In the genomic region with DNA sequence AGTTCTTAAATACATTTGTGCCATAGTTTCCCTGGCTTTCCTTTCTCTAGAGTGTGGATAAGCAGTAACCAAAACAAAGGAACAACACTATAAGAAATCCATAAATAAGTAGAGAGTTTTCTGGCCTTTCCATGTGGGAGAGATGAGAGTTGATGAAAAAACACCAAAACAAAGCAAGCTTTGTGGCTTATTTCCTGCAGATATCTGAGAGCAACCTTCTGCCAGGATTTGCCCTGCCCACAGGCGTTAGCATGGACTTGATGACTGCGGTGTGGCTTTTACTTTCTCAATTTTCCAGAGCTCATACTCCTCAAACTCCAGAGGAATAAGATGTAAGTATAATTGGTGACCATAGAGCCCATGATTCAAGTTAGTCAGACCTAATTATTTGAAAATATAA, we compare ENCODE assay signal across 15 cellular contexts.
A peak's percentile ranks its signal among the peaks of the same experiment; 100 is the strongest.
DNase-seq lines count a peak whose midpoint lies in the region; ATAC-seq and TF ChIP-seq lines count a peak whose summit lies in the region.
"Had no signal": no experiment of that assay in that cellular context is flagged by ENCODE, and none has a peak within 500 bp of the region (broad histone marks: within the 10 kb centered on the region; RNA-seq: fewer than 3 reads in every experiment).

No MANE protein-coding gene starts in this region.

- DNase-seq in H4 (ENCODE audit: low spot score): peak; percentile 20
- DNase-seq in RPMI7951 (ENCODE audit: low read depth): peak; percentile 18
- DNase-seq in endodermal cell: no peak
- DNase-seq in sciatic nerve (ENCODE audit: low spot score): no peak
- DNase-seq in germinal center (ENCODE audit: low spot score): no peak
- no peak for DNase-seq in activated T-cell treated with anti-CD3 and anti-CD28 coated beads, Interleukin-2, amount 50 U/mL, for 4 hours
- no peak for DNase-seq in KG1 (lab: John Stamatoyannopoulos, UW)
- DNase-seq: 8988T; AML-193; CD8-positive, alpha-beta memory T cell; HFFc6 had no signal

- no peak overlapping the region for H3K27ac Mint-ChIP-seq in endodermal cell
- H3K27ac Mint-ChIP-seq: GM23338, HFFc6 had no signal

- H3K27me3 Mint-ChIP-seq in endodermal cell (ENCODE audit: insufficient read depth): peaks cover 3% of the 10 kb centered on the region
- no peaks in the 10 kb centered on the region for H3K27me3 Mint-ChIP-seq in activated T-cell treated with anti-CD3 and anti-CD28 coated beads, Interleukin-2, amount 50 U/mL, for 4 hours (ENCODE audit: low read depth)

- WGBS in endodermal cell (ENCODE audit: insufficient coverage in 1 of 2, insufficient read length in 1 of 2), 2 experiments: 79% methylated on average over 2 of the region's 2 CpGs; no CpG with 5 or more reads in 1 of the 2 experiments

- H3K36me3 ChIP-seq in endodermal cell (ENCODE audit: control insufficient read depth, insufficient read depth, low read length): no peaks in the 10 kb centered on the region
- H3K36me3 ChIP-seq: BLaER1, HAP-1 had no signal

- H3K4me1 ChIP-seq in endodermal cell (ENCODE audit: control insufficient read depth, insufficient read depth, low read length): peaks cover 4% of the 10 kb centered on the region
- H3K4me1 ChIP-seq: BLaER1, HAP-1 had no signal

- intact Hi-C loops in sciatic nerve (cut with DNase I): no loop called here

- H3K9me3 Mint-ChIP-seq in endodermal cell: no peaks in the 10 kb centered on the region
- H3K9me3 Mint-ChIP-seq in activated T-cell treated with anti-CD3 and anti-CD28 coated beads, Interleukin-2, amount 50 U/mL, for 4 hours: no peaks in the 10 kb centered on the region
- H3K9me3 Mint-ChIP-seq: CD8-positive, alpha-beta memory T cell; HFFc6 had no signal

- peak overlapping the region; percentile 34 for H3K27ac ChIP-seq in endodermal cell (ENCODE audit: low read depth, low read length)
- H3K27ac ChIP-seq: BLaER1 had no signal

- no peak for TF ChIP-seq CTCF in endodermal cell (conservative IDR thresholded peaks at IDR 0.05)

- ATAC-seq in sciatic nerve (peak; percentile 74), GM21367 (IDR thresholded peaks at IDR 0.05; ENCODE audit: unreplicated experiment) (no peak)
- ATAC-seq in activated T-cell treated with anti-CD3 and anti-CD28 coated beads, Interleukin-2, amount 50 U/mL, for 4 hours: no peak
- ATAC-seq: GM23338 had no signal

- H3K27me3 ChIP-seq in endodermal cell (ENCODE audit: control insufficient read depth, insufficient read depth, low read length, poor library complexity, severe bottlenecking): no peaks in the 10 kb centered on the region
- H3K27me3 ChIP-seq: BLaER1 had no signal

- H3K9ac ChIP-seq in endodermal cell (ENCODE audit: extremely low read depth, low read length, poor library complexity, severe bottlenecking): no peak overlapping the region
- H3K9ac ChIP-seq: BLaER1 had no signal

- peaks cover 6% of the 10 kb centered on the region for H3K4me1 Mint-ChIP-seq in endodermal cell
- H3K4me1 Mint-ChIP-seq in activated T-cell treated with anti-CD3 and anti-CD28 coated beads, Interleukin-2, amount 50 U/mL, for 4 hours (ENCODE audit: low read depth): no peaks in the 10 kb centered on the region
- H3K4me1 Mint-ChIP-seq: CD8-positive, alpha-beta memory T cell had no signal

- H3K36me3 Mint-ChIP-seq in endodermal cell (ENCODE audit: low read depth): no peaks in the 10 kb centered on the region
- H3K36me3 Mint-ChIP-seq in activated T-cell treated with anti-CD3 and anti-CD28 coated beads, Interleukin-2, amount 50 U/mL, for 4 hours (ENCODE audit: insufficient read depth): no peaks in the 10 kb centered on the region
- H3K36me3 Mint-ChIP-seq: CD8-positive, alpha-beta memory T cell had no signal

- H3K4me3 ChIP-seq in endodermal cell (ENCODE audit: low read length): no peak overlapping the region
- H3K4me3 ChIP-seq: BLaER1, GM23338, HAP-1 had no signal

- H3K9me3 ChIP-seq in endodermal cell (ENCODE audit: control insufficient read depth, low read length): no peaks in the 10 kb centered on the region
- H3K9me3 ChIP-seq: BLaER1, HAP-1 had no signal

- H3K4me3 Mint-ChIP-seq in endodermal cell: no peak overlapping the region
- H3K4me3 Mint-ChIP-seq in activated T-cell treated with anti-CD3 and anti-CD28 coated beads, Interleukin-2, amount 50 U/mL, for 4 hours: no peak overlapping the region
- H3K4me3 Mint-ChIP-seq: CD8-positive, alpha-beta memory T cell; GM23338; HFFc6 had no signal

Comparison
In these comparisons a context has a peak if more than half of its experiments do, and no peak if none do; other contexts are left out.
1. DNase-seq: peak in H4 (single experiment) and RPMI7951 (single experiment); none in endodermal cell (single experiment), sciatic nerve (single experiment), germinal center (single experiment), activated T-cell treated with anti-CD3 and anti-CD28 coated beads, Interleukin-2, amount 50 U/mL, for 4 hours (single experiment) and KG1 (single experiment).